Comparison of ENCODE assay signal across 19 cellular contexts in genomic region chr1:197463142-197463541, GRCh38.
DNase-seq lines count a peak whose midpoint lies in the region; ATAC-seq and TF ChIP-seq lines count a peak whose summit lies in the region.
"Had no signal": no experiment of that assay in that cellular context is flagged by ENCODE, and none has a peak within 500 bp of the region (broad histone marks: within the 10 kb centered on the region; RNA-seq: fewer than 3 reads in every experiment).

No MANE protein-coding gene starts in this region.

- dilution Hi-C loops in mammary epithelial cell (cut with HindIII; ENCODE audit: low sequenced_read_pairs): no loop called here

- POLR2A ChIA-PET in MCF 10A (lab: Yijun Ruan, JAX): interaction anchor here (1.0 kb wide), 1 partner anchor 9 kb away, joined by 3 read pairs; no protein-coding TSS in a partner anchor

- H3K36me3 Mint-ChIP-seq in MCF 10A (ENCODE audit: insufficient read depth, unreplicated experiment): no peaks in the 10 kb centered on the region
- H3K36me3 Mint-ChIP-seq: activated naive CD4-positive, alpha-beta T cell treated with anti-CD3 and anti-CD28 coated beads, Interleukin-2, amount 10 ng/mL, durations not matched to agents 7 days and 5 days; mesothelial cell of epicardium; natural killer cell had no signal

- no peak overlapping the region for H3K9ac ChIP-seq in mammary epithelial cell (ENCODE audit: insufficient read depth, low read length)
- H3K9ac ChIP-seq: BLaER1, parathyroid adenoma had no signal

- no peak overlapping the region for H3K4me2 ChIP-seq in mammary epithelial cell (ENCODE audit: insufficient read depth, low read depth, low read length)
- H3K4me2 ChIP-seq: BLaER1 had no signal

- H3K9me3 ChIP-seq in mammary epithelial cell (replicated peaks; ENCODE audit: insufficient read depth, low read length): no peaks in the 10 kb centered on the region
- no peaks in the 10 kb centered on the region for H3K9me3 ChIP-seq in thyroid gland
- no peaks in the 10 kb centered on the region for H3K9me3 ChIP-seq in left lung
- H3K9me3 ChIP-seq: BLaER1, SJSA1 had no signal

- H3K27me3 Mint-ChIP-seq in MCF 10A (ENCODE audit: insufficient read depth, unreplicated experiment): no peaks in the 10 kb centered on the region
- H3K27me3 Mint-ChIP-seq: activated CD4-positive, alpha-beta T cell treated with anti-CD3 and anti-CD28 coated beads for 36 hours; activated naive CD4-positive, alpha-beta T cell treated with anti-CD3 and anti-CD28 coated beads, Interleukin-2, amount 10 ng/mL, durations not matched to agents 7 days and 5 days had no signal

- no peaks in the 10 kb centered on the region for H3K4me1 ChIP-seq in mammary epithelial cell (ENCODE audit: insufficient read depth, low read length)
- peaks cover 6 to 15% of the 10 kb centered on the region in 2 donors for H3K4me1 ChIP-seq in thyroid gland
- H3K4me1 ChIP-seq in left lung: peaks cover 0 to 7% of the 10 kb centered on the region in 2 donors
- H3K4me1 ChIP-seq: parathyroid adenoma, SJSA1 had no signal

- CTCF ChIA-PET in MCF 10A (lab: Yijun Ruan, JAX) (interaction anchor here (0.7 to 1.7 kb wide), 2 partner anchors 39 to 463 kb away, joined by 3 to 4 read pairs; no protein-coding TSS in a partner anchor), mammary epithelial cell (lab: Charles Lee; ENCODE audit: low non-redundant PET) (no interaction called here)

- no peaks in the 10 kb centered on the region for H3K9me3 Mint-ChIP-seq in MCF 10A (ENCODE audit: unreplicated experiment)
- H3K9me3 Mint-ChIP-seq: activated naive CD4-positive, alpha-beta T cell treated with anti-CD3 and anti-CD28 coated beads, Interleukin-2, amount 10 ng/mL, durations not matched to agents 7 days and 5 days; mesothelial cell of epicardium; natural killer cell had no signal

- H3K27me3 ChIP-seq in mammary epithelial cell (ENCODE audit: insufficient read depth, low read length) (peaks cover 2% of the 10 kb centered on the region), thyroid gland (no peaks in the 10 kb centered on the region), left lung (no peaks in the 10 kb centered on the region)
- H3K27me3 ChIP-seq: BLaER1, SJSA1 had no signal

- intact Hi-C loops in MCF 10A (cut with micrococcal nuclease): no loop called here
- intact Hi-C loops in mammary epithelial cell (cut with micrococcal nuclease): no loop called here
- intact Hi-C loops in thyroid gland (cut with DNase I): no loop called here
- intact Hi-C loops in left lung (cut with DNase I): no loop called here

- H3K4me3 ChIP-seq in mammary epithelial cell (replicated peaks in 1 of 3; ENCODE audit: insufficient read depth in 1 of 3, low read depth in 2 of 3, low read length in 3 of 3) (no peak overlapping the region), thyroid gland (replicated peaks in 1 of 3) (no peak overlapping the region), left lung (no peak overlapping the region)
- H3K4me3 ChIP-seq: BLaER1, SJSA1 had no signal

- in situ Hi-C loops in mammary epithelial cell (cut with MboI; ENCODE audit: low sequenced_read_pairs in 2 of 2): no loop called here

- H3K4me1 Mint-ChIP-seq in MCF 10A (ENCODE audit: insufficient read depth, unreplicated experiment): peaks cover 17% of the 10 kb centered on the region
- H3K4me1 Mint-ChIP-seq: activated CD4-positive, alpha-beta T cell treated with anti-CD3 and anti-CD28 coated beads for 36 hours; activated naive CD4-positive, alpha-beta T cell treated with anti-CD3 and anti-CD28 coated beads, Interleukin-2, amount 10 ng/mL, durations not matched to agents 7 days and 5 days; natural killer cell had no signal

- H3K36me3 ChIP-seq in mammary epithelial cell (ENCODE audit: insufficient read depth, low read length) (no peaks in the 10 kb centered on the region), thyroid gland (no peaks in the 10 kb centered on the region), left lung (no peaks in the 10 kb centered on the region)
- H3K36me3 ChIP-seq: BLaER1, SJSA1 had no signal

- no peaks in the 10 kb centered on the region for H3K79me2 ChIP-seq in mammary epithelial cell (ENCODE audit: insufficient read depth, low read length)
- H3K79me2 ChIP-seq: parathyroid adenoma had no signal

- H3K4me3 Mint-ChIP-seq in MCF 10A (ENCODE audit: unreplicated experiment): no peak overlapping the region
- H3K4me3 Mint-ChIP-seq: activated CD4-positive, alpha-beta T cell treated with anti-CD3 and anti-CD28 coated beads for 36 hours; activated naive CD4-positive, alpha-beta T cell treated with anti-CD3 and anti-CD28 coated beads, Interleukin-2, amount 10 ng/mL, durations not matched to agents 7 days and 5 days; mesothelial cell of epicardium; natural killer cell had no signal

- H4K20me1 ChIP-seq in mammary epithelial cell (ENCODE audit: insufficient read depth, low read length): no peaks in the 10 kb centered on the region
- H4K20me1 ChIP-seq: BLaER1 had no signal

- H2AFZ ChIP-seq in mammary epithelial cell (ENCODE audit: low read depth, low read length): no peak overlapping the region
- H2AFZ ChIP-seq: parathyroid adenoma had no signal

- ATAC-seq in left lung: no peak
- ATAC-seq: activated CD4-positive, alpha-beta T cell treated with anti-CD3 and anti-CD28 coated beads for 36 hours; natural killer cell; Panc1 had no signal

- H3K27ac ChIP-seq in mammary epithelial cell (ENCODE audit: insufficient read depth, low read depth, low read length): no peak overlapping the region
- peak overlapping the region; percentile 36 for H3K27ac ChIP-seq in caudate nucleus (ENCODE audit: low read depth, low read length)
- H3K27ac ChIP-seq in thyroid gland: peak overlapping the region; percentile 10 to 64 (median 63)
- no peak overlapping the region for H3K27ac ChIP-seq in left lung
- H3K27ac ChIP-seq: BLaER1, parathyroid adenoma, SJSA1 had no signal

- no peak for TF ChIP-seq POLR2A in thyroid gland (IDR thresholded peaks at IDR 0.05)

- TF ChIP-seq CTCF in MCF 10A (IDR thresholded peaks at IDR 0.05; ENCODE audit: unreplicated experiment) (no peak), mammary epithelial cell (conservative IDR thresholded peaks at IDR 0.05 in 1 of 2, IDR thresholded peaks at IDR 0.05 in 1 of 2; ENCODE audit: extremely low read depth in 1 of 2, insufficient read depth in 1 of 2, low read depth in 1 of 2, low read length in 2 of 2) (no peak), thyroid gland (IDR thresholded peaks at IDR 0.05) (no peak), left lung (IDR thresholded peaks at IDR 0.05) (no peak)

- BruUV-seq in MCF 10A (replicated peaks; lab: Mats Ljungman, UMichigan) (no TSS peak), mammary epithelial cell (replicated peaks; lab: Mats Ljungman, UMichigan) (no TSS peak)

- H3K27ac Mint-ChIP-seq in MCF 10A (ENCODE audit: low read depth, unreplicated experiment): no peak overlapping the region
- H3K27ac Mint-ChIP-seq: activated CD4-positive, alpha-beta T cell treated with anti-CD3 and anti-CD28 coated beads for 36 hours; activated naive CD4-positive, alpha-beta T cell treated with anti-CD3 and anti-CD28 coated beads, Interleukin-2, amount 10 ng/mL, durations not matched to agents 7 days and 5 days; mesothelial cell of epicardium; natural killer cell had no signal

- DNase-seq in MCF 10A (ENCODE audit: unreplicated experiment): peak; percentile 23
- DNase-seq in mammary epithelial cell: no peak
- peak; percentile 31 for DNase-seq in NCI-H460 (ENCODE audit: extremely low read depth, low read depth)
- DNase-seq in caudate nucleus (lab: John Stamatoyannopoulos, UW): no peak
- DNase-seq in thyroid gland: no peak
- DNase-seq in superior temporal gyrus (ENCODE audit: extremely low spot score): no peak
- DNase-seq in OCI-M1 (lab: John Stamatoyannopoulos, UW): no peak
- DNase-seq in left lung: no peak
- DNase-seq: activated CD4-positive, alpha-beta T cell treated with anti-CD3 and anti-CD28 coated beads for 36 hours; activated naive CD4-positive, alpha-beta T cell treated with anti-CD3 and anti-CD28 coated beads, Interleukin-2, amount 10 ng/mL, durations not matched to agents 7 days and 5 days; Calu3; MV-4-11; natural killer cell; NCI-H2171 treated with DMSO at 0.1 percent for 48 hours had no signal

Comparison
In these comparisons a context has a peak if more than half of its experiments do, and no peak if none do; other contexts are left out.
1. DNase-seq: peak in MCF 10A (single experiment) and NCI-H460 (single experiment); none in mammary epithelial cell (single experiment), caudate nucleus (0 of 61), thyroid gland (0 of 2), superior temporal gyrus (single experiment), OCI-M1 (single experiment) and left lung (0 of 2).
2. H3K27ac ChIP-seq: peak in caudate nucleus (single experiment) and thyroid gland (3 of 3); none in mammary epithelial cell (single experiment) and left lung (0 of 2).